ENCODE assay signal across 10 cellular contexts in the genomic region with DNA sequence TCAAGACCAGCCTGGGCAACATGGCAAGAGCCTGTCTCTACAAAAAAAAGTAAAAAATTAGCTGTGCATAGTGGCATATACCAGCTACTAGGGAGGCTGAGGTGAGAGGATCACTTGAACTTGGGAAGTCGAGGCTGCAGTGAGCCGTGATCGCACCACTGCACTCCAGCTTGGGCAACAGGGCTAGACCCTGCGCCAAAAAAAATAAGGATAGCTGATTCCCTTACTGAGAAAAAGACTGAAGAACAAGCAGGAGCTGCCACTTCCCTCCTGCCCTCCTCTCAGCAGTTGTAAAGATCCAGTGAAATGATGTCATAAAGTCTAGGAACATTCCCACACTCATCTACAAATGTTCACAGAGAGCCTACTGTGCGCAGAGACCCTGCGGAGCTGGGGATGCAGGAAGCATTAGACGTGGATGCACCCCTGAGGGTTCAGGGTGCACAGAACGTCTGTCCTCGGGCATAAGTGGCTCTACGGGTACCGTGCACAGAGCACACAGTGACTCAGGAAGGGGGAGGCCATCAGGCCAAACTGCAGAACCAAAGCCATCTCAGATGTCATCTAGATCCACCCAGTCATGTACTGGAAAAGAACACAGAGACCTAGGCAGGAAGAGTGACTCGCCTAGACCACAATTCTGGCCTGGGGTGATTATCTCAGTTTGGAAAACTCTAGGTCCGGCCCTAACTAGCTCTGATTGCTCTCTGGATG. TPM values are rescaled to one million over a fixed set of nuclear protein-coding genes. Genes with fewer than 3 reads are reported as not detected.
A peak's percentile ranks its signal among the peaks of the same experiment; 100 is the strongest.
DNase-seq lines count a peak whose midpoint lies in the region; ATAC-seq and TF ChIP-seq lines count a peak whose summit lies in the region.
"Had no signal": no experiment of that assay in that cellular context is flagged by ENCODE, and none has a peak within 500 bp of the region (broad histone marks: within the 10 kb centered on the region; RNA-seq: fewer than 3 reads in every experiment).

No MANE protein-coding gene starts in this region.

- H3K36me3 ChIP-seq in mammary epithelial cell (ENCODE audit: insufficient read depth, low read length), result peaks cover 49% of the 10 kb centered on the region
- H3K36me3 ChIP-seq in mesodermal cell (ENCODE audit: control insufficient read depth, insufficient read depth, low read length), result peaks cover 68% of the 10 kb centered on the region
- peaks cover 17% of the 10 kb centered on the region for H3K36me3 ChIP-seq in upper lobe of right lung

- intact Hi-C loops in mammary epithelial cell (cut with micrococcal nuclease), result no loop called here
- intact Hi-C loops in upper lobe of right lung (cut with DNase I), result no loop called here

- no peak overlapping the region for H3K4me3 ChIP-seq in mammary epithelial cell (replicated peaks in 1 of 3; ENCODE audit: insufficient read depth in 1 of 3, low read depth in 2 of 3, low read length in 3 of 3)
- no peak overlapping the region for H3K4me3 ChIP-seq in mesodermal cell (ENCODE audit: extremely low read depth, insufficient read depth, low read length, poor library complexity, severe bottlenecking)
- no peak overlapping the region for H3K4me3 ChIP-seq in upper lobe of right lung
- H3K4me3 ChIP-seq: tibial artery had no signal

- H4K20me1 ChIP-seq in mammary epithelial cell (ENCODE audit: insufficient read depth, low read length), result no peaks in the 10 kb centered on the region

- no peak overlapping the region for H2AFZ ChIP-seq in mammary epithelial cell (ENCODE audit: low read depth, low read length)
- H2AFZ ChIP-seq: parathyroid adenoma had no signal

- no peak overlapping the region for H3K4me2 ChIP-seq in mammary epithelial cell (ENCODE audit: insufficient read depth, low read depth, low read length)

- ATAC-seq in HG02938 (IDR thresholded peaks at IDR 0.05; ENCODE audit: unreplicated experiment), result no peak
- no peak for ATAC-seq in upper lobe of right lung

- in situ Hi-C loops in mammary epithelial cell (cut with MboI; ENCODE audit: low sequenced_read_pairs in 2 of 2), result no loop called here

- peak overlapping the region; percentile 48 for H3K27ac ChIP-seq in mammary epithelial cell (ENCODE audit: insufficient read depth, low read depth, low read length)
- peak overlapping the region; percentile 83 for H3K27ac ChIP-seq in mesodermal cell (ENCODE audit: low read depth, low read length, severe bottlenecking)
- no peak overlapping the region for H3K27ac ChIP-seq in upper lobe of right lung
- H3K27ac ChIP-seq: parathyroid adenoma, tibial artery had no signal

- H3K79me2 ChIP-seq in mammary epithelial cell (ENCODE audit: insufficient read depth, low read length), result peaks cover 58% of the 10 kb centered on the region
- H3K79me2 ChIP-seq: parathyroid adenoma had no signal

- dilution Hi-C loops in mammary epithelial cell (cut with HindIII; ENCODE audit: low sequenced_read_pairs), result loop anchor here (5.0 kb wide), 1 partner anchor 64 kb away; a partner anchor contains a TSS

- H3K4me1 ChIP-seq in mammary epithelial cell (ENCODE audit: insufficient read depth, low read length) (peaks cover 71% of the 10 kb centered on the region), mesodermal cell (ENCODE audit: control insufficient read depth, insufficient read depth, low read length, poor library complexity, severe bottlenecking) (peaks cover 11% of the 10 kb centered on the region), upper lobe of right lung (no peaks in the 10 kb centered on the region)
- H3K4me1 ChIP-seq: tibial artery had no signal

- H3K9me3 ChIP-seq in mammary epithelial cell (replicated peaks; ENCODE audit: insufficient read depth, low read length), result no peaks in the 10 kb centered on the region
- no peaks in the 10 kb centered on the region for H3K9me3 ChIP-seq in mesodermal cell (ENCODE audit: control insufficient read depth, low read length)
- no peaks in the 10 kb centered on the region for H3K9me3 ChIP-seq in upper lobe of right lung
- H3K9me3 ChIP-seq: tibial artery had no signal

- WGBS in mammary epithelial cell (ENCODE audit: low coverage, missing lambda C conversion rate), result 37% methylated on average over 13 of the region's 13 CpGs
- 85 to 91% methylated on average over 12 to 13 of the region's 13 CpGs for WGBS in mesodermal cell (ENCODE audit: insufficient coverage in 2 of 2), 2 experiments

- no peak for TF ChIP-seq CTCF in mammary epithelial cell (conservative IDR thresholded peaks at IDR 0.05 in 1 of 2, IDR thresholded peaks at IDR 0.05 in 1 of 2; ENCODE audit: extremely low read depth in 1 of 2, insufficient read depth in 1 of 2, low read depth in 1 of 2, low read length in 2 of 2)
- TF ChIP-seq CTCF in upper lobe of right lung (IDR thresholded peaks at IDR 0.05), result no peak

- no TSS peak for BruUV-seq in mammary epithelial cell (replicated peaks; lab: Mats Ljungman, UMichigan)

- DNase-seq in Daoy (ENCODE audit: low read depth) (peak; percentile 66), OCI-M1 (lab: John Stamatoyannopoulos, UW) (peak; percentile 74), mammary epithelial cell (peak; percentile 93), NCI-H524 treated with DMSO at 0.1 percent for 48 hours (lab: John Stamatoyannopoulos, UW) (no peak), upper lobe of right lung (no peak), NCI-H69 (lab: John Stamatoyannopoulos, UW) (no peak)
- DNase-seq: tibial artery had no signal

- CTCF ChIA-PET in mammary epithelial cell (lab: Charles Lee; ENCODE audit: low non-redundant PET), result interaction anchor here (0.6 kb wide), 1 partner anchor 8 kb away, joined by 4 read pairs; no protein-coding TSS in a partner anchor

- H3K27me3 ChIP-seq in mammary epithelial cell (ENCODE audit: insufficient read depth, low read length) (no peaks in the 10 kb centered on the region), upper lobe of right lung (no peaks in the 10 kb centered on the region)
- H3K27me3 ChIP-seq: tibial artery had no signal

- no peak overlapping the region for H3K9ac ChIP-seq in mammary epithelial cell (ENCODE audit: insufficient read depth, low read length)
- H3K9ac ChIP-seq: parathyroid adenoma had no signal

RNA-seq across cellular contexts. Expression of a gene that starts 11.7 kb away (rescaled TPM):
- total RNA-seq in Daoy (2014; rRNA removed; shearing (Covaris generic)), result 9.5 and 12.7 TPM in 2 replicates
- total RNA-seq in mammary epithelial cell (100 to 1,000 TPM; 171 to 266 TPM), upper lobe of right lung (7.1 TPM)
- polyA plus RNA-seq in mammary epithelial cell, result 168 TPM
- polyA minus RNA-seq in mammary epithelial cell, result 208 TPM
- 11.6 TPM for polyA plus RNA-seq in mesodermal cell (2013, experiment 1 of 2)
- polyA plus RNA-seq in mesodermal cell (2013, experiment 2 of 2), result 11.4 TPM

RNA-seq across cellular contexts. Expression of a gene that starts 17.0 kb away (rescaled TPM):
- total RNA-seq in Daoy (2014; rRNA removed; shearing (Covaris generic)), result 57.8 and 84.1 TPM in 2 replicates
- 1 to 10 TPM; 1.5 to 6.9 TPM for total RNA-seq in mammary epithelial cell
- 14.3 TPM for polyA plus RNA-seq in mammary epithelial cell
- not detected for polyA minus RNA-seq in mammary epithelial cell
- 25.4 TPM for polyA plus RNA-seq in mesodermal cell (2013, experiment 1 of 2)
- polyA plus RNA-seq in mesodermal cell (2013, experiment 2 of 2), result 15.0 TPM
- total RNA-seq in upper lobe of right lung, result 11.3 TPM

RNA-seq across cellular contexts. Expression of a gene that starts 21.3 kb away (rescaled TPM):
- 9.8 and 19.2 TPM in 2 replicates for total RNA-seq in Daoy (2014; rRNA removed; shearing (Covaris generic))
- total RNA-seq in mammary epithelial cell (10 to 100 TPM; 21.6 to 22.0 TPM), upper lobe of right lung (16.5 TPM)
- 5.0 TPM for polyA plus RNA-seq in mammary epithelial cell
- 46.1 TPM for polyA minus RNA-seq in mammary epithelial cell
- polyA plus RNA-seq in mesodermal cell (2013, experiment 1 of 2), result 21.1 TPM
- polyA plus RNA-seq in mesodermal cell (2013, experiment 2 of 2), result 17.0 TPM

RNA-seq across cellular contexts. Expression of a gene that starts 51.7 kb away (rescaled TPM):
- 1.5 and 2.7 TPM in 2 replicates for total RNA-seq in Daoy (2014; rRNA removed; shearing (Covaris generic))
- total RNA-seq in mammary epithelial cell, result 1 to 10 TPM; 1.9 to 3.2 TPM
- 1.6 TPM for polyA plus RNA-seq in mammary epithelial cell
- polyA minus RNA-seq in mammary epithelial cell, result 1.9 TPM
- polyA plus RNA-seq in mesodermal cell (2013, experiment 1 of 2), result 3.0 TPM
- polyA plus RNA-seq in mesodermal cell (2013, experiment 2 of 2), result 2.5 TPM
- 2.7 TPM for total RNA-seq in upper lobe of right lung

RNA-seq across cellular contexts. Expression of a gene that starts 51.9 kb away (rescaled TPM):
- 29.4 and 66.6 TPM in 2 replicates for total RNA-seq in Daoy (2014; rRNA removed; shearing (Covaris generic))
- total RNA-seq in mammary epithelial cell (100 to 1,000 TPM in 1 of 2 donors, 10 to 100 TPM in 1; 45.0 to 163 TPM), upper lobe of right lung (164 TPM)
- polyA plus RNA-seq in mammary epithelial cell, result 45.2 TPM
- 645 TPM for polyA minus RNA-seq in mammary epithelial cell
- 114 TPM for polyA plus RNA-seq in mesodermal cell (2013, experiment 1 of 2)
- 95.6 TPM for polyA plus RNA-seq in mesodermal cell (2013, experiment 2 of 2)

Comparison
In these comparisons a context has a peak if more than half of its experiments do, and no peak if none do; other contexts are left out.
1. DNase-seq: peak in Daoy (single experiment), OCI-M1 (single experiment) and mammary epithelial cell (single experiment); none in NCI-H524 treated with DMSO at 0.1 percent for 48 hours (single experiment), upper lobe of right lung (single experiment) and NCI-H69 (single experiment).
2. RNA of a gene that starts 11.7 kb away (total RNA-seq): 171 to 266 TPM in mammary epithelial cell; 9.5 to 12.7 TPM in Daoy and 7.1 TPM in upper lobe of right lung (single experiment); every median in the first group is over 10 times any median in the second.